14 cellular contexts compared by ENCODE assay signal in genomic region chr11:86737752-86738151, GRCh38.
DNase-seq lines count a peak whose midpoint lies in the region; ATAC-seq and TF ChIP-seq lines count a peak whose summit lies in the region.
"Had no signal": no experiment of that assay in that cellular context is flagged by ENCODE, and none has a peak within 500 bp of the region (broad histone marks: within the 10 kb centered on the region; RNA-seq: fewer than 3 reads in every experiment).

No MANE protein-coding gene starts in this region.

- peaks cover 3% of the 10 kb centered on the region for H3K27me3 Mint-ChIP-seq in nephron progenitor cell (ENCODE audit: low read depth, poor library complexity)
- no peaks in the 10 kb centered on the region for H3K27me3 Mint-ChIP-seq in WTC11 (ENCODE audit: low read depth)

- H3K36me3 Mint-ChIP-seq in nephron progenitor cell (ENCODE audit: low read depth) (no peaks in the 10 kb centered on the region), WTC11 (no peaks in the 10 kb centered on the region)
- H3K36me3 Mint-ChIP-seq: activated naive CD4-positive, alpha-beta T cell treated with anti-CD3 and anti-CD28 coated beads, Interleukin-2, amount 50 U/mL, for 72 hours; CD8-positive, alpha-beta memory T cell; natural killer cell had no signal

- H3K4me1 Mint-ChIP-seq in nephron progenitor cell (peaks cover 4% of the 10 kb centered on the region), WTC11 (peaks cover 15% of the 10 kb centered on the region)
- H3K4me1 Mint-ChIP-seq: CD8-positive, alpha-beta memory T cell; natural killer cell had no signal

- no peak for TF ChIP-seq POLR2A in suprapubic skin (IDR thresholded peaks at IDR 0.05)

- POLR2A ChIA-PET in WTC11 (lab: Charles Lee): no interaction called here

- H3K36me3 ChIP-seq in left lung: no peaks in the 10 kb centered on the region
- H3K36me3 ChIP-seq in suprapubic skin: no peaks in the 10 kb centered on the region
- H3K36me3 ChIP-seq: thoracic aorta had no signal

- TF ChIP-seq EP300 in suprapubic skin (IDR thresholded peaks at IDR 0.05): no peak

- H3K27ac Mint-ChIP-seq in nephron progenitor cell: no peak overlapping the region
- no peak overlapping the region for H3K27ac Mint-ChIP-seq in WTC11
- H3K27ac Mint-ChIP-seq: activated naive CD4-positive, alpha-beta T cell treated with anti-CD3 and anti-CD28 coated beads, Interleukin-2, amount 50 U/mL, for 72 hours; CD8-positive, alpha-beta memory T cell; natural killer cell had no signal

- intact Hi-C loops in left lung (cut with DNase I): no loop called here

- no peak for ATAC-seq in left lung
- ATAC-seq in WTC11: no peak
- ATAC-seq: activated naive CD4-positive, alpha-beta T cell treated with anti-CD3 and anti-CD28 coated beads, Interleukin-2, amount 50 U/mL, for 72 hours; natural killer cell had no signal

- H3K9me3 ChIP-seq in left lung: no peaks in the 10 kb centered on the region
- no peaks in the 10 kb centered on the region for H3K9me3 ChIP-seq in suprapubic skin
- H3K9me3 ChIP-seq: thoracic aorta had no signal

- H3K27me3 ChIP-seq in left lung (no peaks in the 10 kb centered on the region), suprapubic skin (no peaks in the 10 kb centered on the region)

- peaks cover 7% of the 10 kb centered on the region for H3K9me3 Mint-ChIP-seq in nephron progenitor cell
- H3K9me3 Mint-ChIP-seq in WTC11: peaks cover 18% of the 10 kb centered on the region
- H3K9me3 Mint-ChIP-seq: activated naive CD4-positive, alpha-beta T cell treated with anti-CD3 and anti-CD28 coated beads, Interleukin-2, amount 50 U/mL, for 72 hours; natural killer cell had no signal

- peak overlapping the region; percentile 4 to 26 for H3K27ac ChIP-seq in left lung
- H3K27ac ChIP-seq in suprapubic skin: peak overlapping the region; percentile 45
- H3K27ac ChIP-seq: thoracic aorta had no signal

- no peak overlapping the region for H3K4me3 Mint-ChIP-seq in nephron progenitor cell
- no peak overlapping the region for H3K4me3 Mint-ChIP-seq in WTC11
- H3K4me3 Mint-ChIP-seq: CD8-positive, alpha-beta memory T cell; natural killer cell had no signal

- CTCF ChIA-PET in WTC11 (lab: Charles Lee): no interaction called here

- H3K4me1 ChIP-seq in left lung (peaks cover 18 to 43% of the 10 kb centered on the region in 2 donors), suprapubic skin (peaks cover 52% of the 10 kb centered on the region)

- DNase-seq in LNCaP clone FGC (ENCODE audit: low read depth) (peak; percentile 32), dedifferentiated amniotic fluid mesenchymal stem cell (ENCODE audit: extremely low spot score) (peak; percentile 66), left lung (no peak), suprapubic skin (ENCODE audit: low spot score in 2 of 2) (no peak), nephron progenitor cell (no peak), WTC11 (ENCODE audit: low spot score) (no peak), amniotic stem cell (lab: John Stamatoyannopoulos, UW) (no peak)
- DNase-seq: CD8-positive, alpha-beta memory T cell; GF-D8; natural killer cell; NCI-H1417; NCI-H524 had no signal

- no peak overlapping the region for H3K4me3 ChIP-seq in LNCaP clone FGC (ENCODE audit: low read depth, low read length)
- no peak overlapping the region for H3K4me3 ChIP-seq in left lung
- H3K4me3 ChIP-seq in suprapubic skin: no peak overlapping the region
- H3K4me3 ChIP-seq: thoracic aorta had no signal

- no peak for TF ChIP-seq CTCF in LNCaP clone FGC (IDR thresholded peaks at IDR 0.05; ENCODE audit: control insufficient read depth, extremely low read depth, insufficient read depth)
- no peak for TF ChIP-seq CTCF in left lung (IDR thresholded peaks at IDR 0.05)
- TF ChIP-seq CTCF in suprapubic skin (IDR thresholded peaks at IDR 0.05): no peak
- no peak for TF ChIP-seq CTCF in nephron progenitor cell (IDR thresholded peaks at IDR 0.05)
- TF ChIP-seq CTCF in WTC11 (IDR thresholded peaks at IDR 0.05): no peak

TF ChIP-seq in WTC11, 78 proteins besides CTCF, POLR2A, EP300 and RAD21:
- no peak for TF ChIP-seq NR2C2 (CRISPR knock-in tag; IDR thresholded peaks at IDR 0.05)
- TF ChIP-seq, protein P1, sequence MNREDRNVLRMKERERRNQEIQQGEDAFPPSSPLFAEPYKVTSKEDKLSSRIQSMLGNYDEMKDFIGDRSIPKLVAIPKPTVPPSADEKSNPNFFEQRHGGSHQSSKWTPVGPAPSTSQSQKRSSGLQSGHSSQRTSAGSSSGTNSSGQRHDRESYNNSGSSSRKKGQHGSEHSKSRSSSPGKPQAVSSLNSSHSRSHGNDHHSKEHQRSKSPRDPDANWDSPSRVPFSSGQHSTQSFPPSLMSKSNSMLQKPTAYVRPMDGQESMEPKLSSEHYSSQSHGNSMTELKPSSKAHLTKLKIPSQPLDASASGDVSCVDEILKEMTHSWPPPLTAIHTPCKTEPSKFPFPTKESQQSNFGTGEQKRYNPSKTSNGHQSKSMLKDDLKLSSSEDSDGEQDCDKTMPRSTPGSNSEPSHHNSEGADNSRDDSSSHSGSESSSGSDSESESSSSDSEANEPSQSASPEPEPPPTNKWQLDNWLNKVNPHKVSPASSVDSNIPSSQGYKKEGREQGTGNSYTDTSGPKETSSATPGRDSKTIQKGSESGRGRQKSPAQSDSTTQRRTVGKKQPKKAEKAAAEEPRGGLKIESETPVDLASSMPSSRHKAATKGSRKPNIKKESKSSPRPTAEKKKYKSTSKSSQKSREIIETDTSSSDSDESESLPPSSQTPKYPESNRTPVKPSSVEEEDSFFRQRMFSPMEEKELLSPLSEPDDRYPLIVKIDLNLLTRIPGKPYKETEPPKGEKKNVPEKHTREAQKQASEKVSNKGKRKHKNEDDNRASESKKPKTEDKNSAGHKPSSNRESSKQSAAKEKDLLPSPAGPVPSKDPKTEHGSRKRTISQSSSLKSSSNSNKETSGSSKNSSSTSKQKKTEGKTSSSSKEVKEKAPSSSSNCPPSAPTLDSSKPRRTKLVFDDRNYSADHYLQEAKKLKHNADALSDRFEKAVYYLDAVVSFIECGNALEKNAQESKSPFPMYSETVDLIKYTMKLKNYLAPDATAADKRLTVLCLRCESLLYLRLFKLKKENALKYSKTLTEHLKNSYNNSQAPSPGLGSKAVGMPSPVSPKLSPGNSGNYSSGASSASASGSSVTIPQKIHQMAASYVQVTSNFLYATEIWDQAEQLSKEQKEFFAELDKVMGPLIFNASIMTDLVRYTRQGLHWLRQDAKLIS (CRISPR knock-in tag; IDR thresholded peaks at IDR 0.05; ENCODE audit: borderline replicate concordance): no peak
- TF ChIP-seq ESRRA (CRISPR knock-in tag; IDR thresholded peaks at IDR 0.05; ENCODE audit: borderline replicate concordance): no peak
- TF ChIP-seq ZSCAN18 (CRISPR knock-in tag; IDR thresholded peaks at IDR 0.05): no peak
- TF ChIP-seq GABPB1 (CRISPR knock-in tag; IDR thresholded peaks at IDR 0.05): no peak
TF ChIP-seq in WTC11: peak in this region for 0.

Comparison
In these comparisons a context has a peak if more than half of its experiments do, and no peak if none do; other contexts are left out.
1. DNase-seq: peak in LNCaP clone FGC (single experiment) and dedifferentiated amniotic fluid mesenchymal stem cell (single experiment); none in left lung (0 of 2), suprapubic skin (0 of 2), nephron progenitor cell (single experiment), WTC11 (single experiment) and amniotic stem cell (single experiment).